ENCODE assay signal across 8 cellular contexts in genomic region chr19:12757544-12758274, GRCh38. TPM values are rescaled to one million over a fixed set of nuclear protein-coding genes. Genes with fewer than 3 reads are reported as not detected.
DNase-seq lines count a peak whose midpoint lies in the region; ATAC-seq and TF ChIP-seq lines count a peak whose summit lies in the region.

No MANE protein-coding gene starts in this region.

- no peak overlapping the region for H3K27ac Mint-ChIP-seq in MCF 10A (ENCODE audit: low read depth, unreplicated experiment)

- H3K27me3 Mint-ChIP-seq in MCF 10A (ENCODE audit: insufficient read depth, unreplicated experiment), result no peaks in the 10 kb centered on the region

- intact Hi-C loops in MCF 10A (cut with micrococcal nuclease), result loop anchor here (1.0 kb wide), 2 partner anchors 24 to 40 kb away; no protein-coding TSS in a partner anchor

- H3K9ac ChIP-seq in iPS-20b (ENCODE audit: low read depth, low read length), result no peak overlapping the region; the same call in 1 of the 2 replicates

- H3K27me3 ChIP-seq in iPS-20b (ENCODE audit: insufficient read depth, low read length), result peaks cover 13% of the 10 kb centered on the region; the same call in 1 of the 2 replicates

- H3K36me3 Mint-ChIP-seq in MCF 10A (ENCODE audit: insufficient read depth, unreplicated experiment), result no peaks in the 10 kb centered on the region

- TF ChIP-seq CTCF in GM10266 (IDR thresholded peaks at IDR 0.05; ENCODE audit: control insufficient read depth, insufficient read depth, low read depth, missing control alignments), result peak; percentile 81
- peak; percentile 97 for TF ChIP-seq CTCF in MCF 10A (IDR thresholded peaks at IDR 0.05; ENCODE audit: unreplicated experiment)

- peaks cover 9% of the 10 kb centered on the region; the same call in 1 of the 2 replicates for H3K36me3 ChIP-seq in iPS-20b (ENCODE audit: insufficient read depth, low read depth, low read length)

- CTCF ChIA-PET in MCF 10A (lab: Yijun Ruan, JAX), result interaction anchor here (0.6 to 13.2 kb wide), 18 partner anchors 9 to 108 kb away, joined by 3 to 307 read pairs (median 6); partner anchors contain the start of genes JUNB, PRDX2, THSD8 and TNPO2

- H3K4me3 ChIP-seq in iPS-20b (ENCODE audit: low read length) (peak overlapping the region; percentile 61), skin epidermis (peak overlapping the region in 5 of 7 experiments; percentile 7 to 32 (median 18))

- no peak for ATAC-seq in HG02870 (IDR thresholded peaks at IDR 0.05; ENCODE audit: unreplicated experiment)

- no peaks in the 10 kb centered on the region for H3K4me1 ChIP-seq in iPS-20b (ENCODE audit: insufficient read depth, low read length)

- no TSS peak for BruUV-seq in MCF 10A (replicated peaks; lab: Mats Ljungman, UMichigan)

- POLR2A ChIA-PET in MCF 10A (lab: Yijun Ruan, JAX), result interaction anchor here (1.0 to 3.4 kb wide), 6 partner anchors 8 to 38 kb away, joined by 3 to 14 read pairs (median 4); partner anchors contain the start of genes GET3 and TRIR

- H3K9me3 Mint-ChIP-seq in MCF 10A (ENCODE audit: unreplicated experiment), result no peaks in the 10 kb centered on the region

- H3K4me3 Mint-ChIP-seq in MCF 10A (ENCODE audit: unreplicated experiment), result peak overlapping the region; percentile 35

- H3K9me3 ChIP-seq in iPS-20b (ENCODE audit: insufficient read depth, low read depth, low read length), result no peaks in the 10 kb centered on the region

- no peak overlapping the region for H3K27ac ChIP-seq in iPS-20b (ENCODE audit: low read length)
- H3K27ac ChIP-seq in skin epidermis, result peak overlapping the region in 3 of 21 experiments; percentile 13 to 73 (median 59)

- DNase-seq in GM10266 (ENCODE audit: extremely low spot score) (peak; percentile 89), NCI-H1694 treated with DMSO at 0.1 percent for 48 hours (lab: John Stamatoyannopoulos, UW) (peak; percentile 40), UCSD-AML1 (lab: John Stamatoyannopoulos, UW; ENCODE audit: unreplicated experiment) (peak; percentile 78), MCF 10A (ENCODE audit: unreplicated experiment) (peak; percentile 72), NCI-H2107 (lab: John Stamatoyannopoulos, UW) (no peak)

- peaks cover 5% of the 10 kb centered on the region for H3K4me1 Mint-ChIP-seq in MCF 10A (ENCODE audit: insufficient read depth, unreplicated experiment)

RNA-seq across cellular contexts. Expression of gene BEST2, which starts 6.1 kb away (rescaled TPM):
- total RNA-seq in MCF 10A (2022), result 0.70 and 0.83 TPM in 2 replicates

RNA-seq across cellular contexts. Expression of gene HOOK2, which starts 17.6 kb away (rescaled TPM):
- total RNA-seq in MCF 10A (2022), result 31.6 and 32.8 TPM in 2 replicates

RNA-seq across cellular contexts. Expression of gene GET3, which starts 20.4 kb away (rescaled TPM):
- 62.9 and 67.1 TPM in 2 replicates for total RNA-seq in MCF 10A (2022)

RNA-seq across cellular contexts. Expression of gene TRIR, which starts 23.2 kb away (rescaled TPM):
- total RNA-seq in MCF 10A (2022), result 139 and 146 TPM in 2 replicates

RNA-seq across cellular contexts. Expression of gene JUNB, which starts 33.6 kb away (rescaled TPM):
- total RNA-seq in MCF 10A (2022), result 86.4 and 125 TPM in 2 replicates
